In the genomic region with DNA sequence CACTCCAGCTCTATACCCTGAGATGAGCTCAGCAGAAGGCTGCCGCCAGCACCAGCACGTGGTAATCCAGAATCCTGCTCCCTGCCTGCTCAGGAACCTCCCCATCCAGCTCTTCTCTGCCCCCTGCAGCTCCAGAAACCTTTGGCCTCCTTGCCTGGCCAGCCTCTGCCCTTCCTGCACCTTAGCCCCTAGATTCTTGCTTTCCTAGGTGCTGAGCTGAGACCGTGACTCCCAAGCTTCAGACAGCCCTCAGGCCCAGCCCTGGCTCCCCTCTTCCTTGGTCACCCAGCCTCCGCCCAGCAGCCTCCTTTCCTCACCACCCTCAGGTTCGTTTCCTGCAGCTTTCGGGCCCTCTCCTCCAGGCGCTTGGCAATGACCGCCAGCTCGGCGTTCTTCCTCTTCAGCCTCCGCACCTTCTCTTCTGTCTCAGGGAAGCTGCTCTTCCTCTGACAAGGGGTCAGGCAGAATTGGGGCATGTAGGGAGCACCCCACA, we compare ENCODE assay signal across 9 cellular contexts. TPM values are rescaled to one million over a fixed set of nuclear protein-coding genes. Genes with fewer than 3 reads are reported as not detected.
A peak's percentile ranks its signal among the peaks of the same experiment; 100 is the strongest.
DNase-seq lines count a peak whose midpoint lies in the region; ATAC-seq and TF ChIP-seq lines count a peak whose summit lies in the region.
"Had no signal": no experiment of that assay in that cellular context is flagged by ENCODE, and none has a peak within 500 bp of the region (broad histone marks: within the 10 kb centered on the region; RNA-seq: fewer than 3 reads in every experiment).

No MANE protein-coding gene starts in this region.

- no peak overlapping the region for H3K9ac ChIP-seq in KMS-11

- TF ChIP-seq CTCF in KMS-11 (conservative IDR thresholded peaks at IDR 0.05; ENCODE audit: low read depth, low read length) = no peak
- no peak for TF ChIP-seq CTCF in neural crest cell (conservative IDR thresholded peaks at IDR 0.05)

- H3K79me2 ChIP-seq in KMS-11 (ENCODE audit: insufficient read depth, low read depth) = peaks cover 13% of the 10 kb centered on the region

- peak overlapping the region; percentile 56 for H3K4me3 Mint-ChIP-seq in activated naive CD8-positive, alpha-beta T cell treated with anti-CD3 and anti-CD28 coated beads, Interleukin-2, amount 10 ng/mL, durations not matched to agents 7 days and 5 days
- peak overlapping the region; percentile 45 for H3K4me3 Mint-ChIP-seq in neural crest cell

- POLR2A ChIA-PET in activated naive CD8-positive, alpha-beta T cell treated with anti-CD3 and anti-CD28 coated beads, Interleukin-2, amount 10 ng/mL, durations not matched to agents 7 days and 5 days (lab: Charles Lee) = interaction anchor here (0.8 to 25.9 kb wide), 9 partner anchors 8 to 305 kb away, joined by 3 to 2283 read pairs (median 8); partner anchors contain the start of genes RNF43 and SUPT4H1

- H3K27ac Mint-ChIP-seq in activated naive CD8-positive, alpha-beta T cell treated with anti-CD3 and anti-CD28 coated beads, Interleukin-2, amount 10 ng/mL, durations not matched to agents 7 days and 5 days = peak overlapping the region; percentile 68
- no peak overlapping the region for H3K27ac Mint-ChIP-seq in neural crest cell (ENCODE audit: unreplicated experiment)

- no peak for ATAC-seq in activated naive CD8-positive, alpha-beta T cell treated with anti-CD3 and anti-CD28 coated beads, Interleukin-2, amount 10 ng/mL, durations not matched to agents 7 days and 5 days (ENCODE audit: low read depth)
- ATAC-seq in HG02763 (IDR thresholded peaks at IDR 0.05; ENCODE audit: unreplicated experiment) (no peak), GM19328 (IDR thresholded peaks at IDR 0.05; ENCODE audit: unreplicated experiment) (no peak), GM19324 (IDR thresholded peaks at IDR 0.05; ENCODE audit: low FRiP score, unreplicated experiment) (no peak)

- H3K27me3 Mint-ChIP-seq in activated naive CD8-positive, alpha-beta T cell treated with anti-CD3 and anti-CD28 coated beads, Interleukin-2, amount 10 ng/mL, durations not matched to agents 7 days and 5 days = peaks cover 1% of the 10 kb centered on the region
- no peaks in the 10 kb centered on the region for H3K27me3 Mint-ChIP-seq in neural crest cell (ENCODE audit: low read depth)

- peaks cover 52% of the 10 kb centered on the region for H3K36me3 Mint-ChIP-seq in activated naive CD8-positive, alpha-beta T cell treated with anti-CD3 and anti-CD28 coated beads, Interleukin-2, amount 10 ng/mL, durations not matched to agents 7 days and 5 days
- peaks cover 2% of the 10 kb centered on the region for H3K36me3 Mint-ChIP-seq in neural crest cell (ENCODE audit: low read depth)

- no peaks in the 10 kb centered on the region for H3K27me3 ChIP-seq in KMS-11 (ENCODE audit: insufficient read depth, low read depth)

- peaks cover 2% of the 10 kb centered on the region; the same call in 1 of the 2 replicates for H4K20me1 ChIP-seq in KMS-11 (ENCODE audit: insufficient read depth)

- H2AFZ ChIP-seq in KMS-11 (ENCODE audit: low read depth) = no peak overlapping the region

- H3K4me3 ChIP-seq in KMS-11 (IDR thresholded peaks at IDR 0.05; ENCODE audit: insufficient read depth, low read depth, low read length) = no peak overlapping the region
- H3K4me3 ChIP-seq: lung had no signal

- no peaks in the 10 kb centered on the region for H3K9me3 Mint-ChIP-seq in activated naive CD8-positive, alpha-beta T cell treated with anti-CD3 and anti-CD28 coated beads, Interleukin-2, amount 10 ng/mL, durations not matched to agents 7 days and 5 days
- no peaks in the 10 kb centered on the region for H3K9me3 Mint-ChIP-seq in neural crest cell

- H3K4me1 ChIP-seq in KMS-11 (ENCODE audit: low read depth, poor library complexity, severe bottlenecking) = peaks cover 31% of the 10 kb centered on the region

- H3K27ac ChIP-seq in KMS-11 = peak overlapping the region; percentile 8; the same call in 1 of the 2 replicates

- peak; percentile 12 for DNase-seq in activated CD4-positive, alpha-beta T cell treated with anti-CD3 and anti-CD28 coated beads for 1 hour
- DNase-seq in activated CD4-positive, alpha-beta T cell treated with anti-CD3 and anti-CD28 coated beads for 48 hours = no peak
- DNase-seq in activated naive CD8-positive, alpha-beta T cell treated with anti-CD3 and anti-CD28 coated beads, Interleukin-2, amount 10 ng/mL, durations not matched to agents 7 days and 5 days = peak; percentile 64
- no peak for DNase-seq in neural crest cell (ENCODE audit: low read depth, low spot score)

- H3K36me3 ChIP-seq in KMS-11 (ENCODE audit: insufficient read depth) = no peaks in the 10 kb centered on the region

- H3K4me1 Mint-ChIP-seq in activated naive CD8-positive, alpha-beta T cell treated with anti-CD3 and anti-CD28 coated beads, Interleukin-2, amount 10 ng/mL, durations not matched to agents 7 days and 5 days = peaks cover 42% of the 10 kb centered on the region
- H3K4me1 Mint-ChIP-seq in neural crest cell = peaks cover 40% of the 10 kb centered on the region

- no peak overlapping the region for H3K4me2 ChIP-seq in KMS-11

RNA-seq across cellular contexts. Expression of gene TSPOAP1, which starts 2.6 kb away (rescaled TPM):
- total RNA-seq in activated naive CD8-positive, alpha-beta T cell treated with anti-CD3 and anti-CD28 coated beads, Interleukin-2, amount 10 ng/mL, durations not matched to agents 7 days and 5 days = 10 to 100 TPM; 70.6 to 77.7 TPM
- total RNA-seq in neural crest cell = 27.9 and 30.5 TPM in 2 replicates

RNA-seq across cellular contexts. Expression of gene SUPT4H1, which starts 26.0 kb away (rescaled TPM):
- total RNA-seq in activated naive CD8-positive, alpha-beta T cell treated with anti-CD3 and anti-CD28 coated beads, Interleukin-2, amount 10 ng/mL, durations not matched to agents 7 days and 5 days = 10 to 100 TPM; 66.4 to 70.2 TPM
- total RNA-seq in neural crest cell = 79.1 and 83.8 TPM in 2 replicates

RNA-seq across cellular contexts. Expression of gene MPO, which starts 45.3 kb away (rescaled TPM):
- not detected for total RNA-seq in activated naive CD8-positive, alpha-beta T cell treated with anti-CD3 and anti-CD28 coated beads, Interleukin-2, amount 10 ng/mL, durations not matched to agents 7 days and 5 days
- not detected in 2 replicates for total RNA-seq in neural crest cell

Comparison
In these comparisons a context has a peak if more than half of its experiments do, and no peak if none do; other contexts are left out.
1. DNase-seq: peak in activated CD4-positive, alpha-beta T cell treated with anti-CD3 and anti-CD28 coated beads for 1 hour (single experiment) and activated naive CD8-positive, alpha-beta T cell treated with anti-CD3 and anti-CD28 coated beads, Interleukin-2, amount 10 ng/mL, durations not matched to agents 7 days and 5 days (single experiment); none in activated CD4-positive, alpha-beta T cell treated with anti-CD3 and anti-CD28 coated beads for 48 hours (single experiment) and neural crest cell (single experiment).